Comparison of ENCODE assay signal across 28 cellular contexts in genomic region chr17:80955673-80956306, GRCh38. TPM values are rescaled to one million over a fixed set of nuclear protein-coding genes. Genes with fewer than 3 reads are reported as not detected.
DNase-seq lines count a peak whose midpoint lies in the region; TF ChIP-seq lines count a peak whose summit lies in the region.
"Had no signal": no experiment of that assay in that cellular context is flagged by ENCODE, and none has a peak within 500 bp of the region (broad histone marks: within the 10 kb centered on the region; RNA-seq: fewer than 3 reads in every experiment).

No MANE protein-coding gene starts in this region.

- H3K4me2 ChIP-seq in OCI-LY1 (ENCODE audit: low read length), result no peak overlapping the region

- H3K9me2 ChIP-seq in OCI-LY1 (ENCODE audit: low read depth, low read length), result no peaks in the 10 kb centered on the region

- 0 out of 2 replicates have a peak, but pooled peaks have one; percentile 17 for TF ChIP-seq CTCF in OCI-LY1 (IDR thresholded peaks at IDR 0.05; ENCODE audit: low read length)
- no peak for TF ChIP-seq CTCF in glutamatergic neuron (IDR thresholded peaks at IDR 0.05; ENCODE audit: partially characterized antibody, unreplicated experiment)
- peak in 2 of 11 experiments; percentile 9 to 14 for TF ChIP-seq CTCF in spleen (IDR thresholded peaks at IDR 0.05 in 8 of 11, conservative IDR thresholded peaks at IDR 0.05 in 3 of 11)

- no peak for TF ChIP-seq POLR2A in spleen (IDR thresholded peaks at IDR 0.05)

- no peaks in the 10 kb centered on the region for H3F3A ChIP-seq in OCI-LY1 (ENCODE audit: insufficient read depth, low read length)

- H3K27ac Mint-ChIP-seq in glutamatergic neuron (ENCODE audit: unreplicated experiment), result no peak overlapping the region
- H3K27ac Mint-ChIP-seq: dendritic cell treated with granulocyte-macrophage colony-stimulating factor and Interleukin-4, amounts not matched to agents 40 ng/mL and 50 ng/mL, for 4 days; progenitor cell of endocrine pancreas had no signal

- intact Hi-C loops in spleen (cut with DNase I; ENCODE audit: low total_unique reads), result no loop called here

- H2AFZ ChIP-seq in OCI-LY1 (ENCODE audit: low read length), result no peak overlapping the region

- H3K4me3 ChIP-seq in OCI-LY1 (ENCODE audit: low read depth, low read length, poor library complexity, severe bottlenecking) (no peak overlapping the region), spleen (no peak overlapping the region)
- H3K4me3 ChIP-seq: gastrocnemius medialis, upper lobe of left lung had no signal

- H3K36me3 Mint-ChIP-seq in glutamatergic neuron (ENCODE audit: unreplicated experiment), result peaks cover 5% of the 10 kb centered on the region
- H3K36me3 Mint-ChIP-seq: activated naive CD4-positive, alpha-beta T cell treated with anti-CD3 and anti-CD28 coated beads, Interleukin-2, amount 50 U/mL, for 72 hours had no signal

- H3K27me3 ChIP-seq in OCI-LY1 (ENCODE audit: insufficient read depth, low read length) (no peaks in the 10 kb centered on the region), spleen (replicated peaks in 1 of 7) (no peaks in the 10 kb centered on the region)
- H3K27me3 ChIP-seq: gastrocnemius medialis, upper lobe of left lung had no signal

- peaks cover 75% of the 10 kb centered on the region for H3K36me3 ChIP-seq in OCI-LY1 (ENCODE audit: insufficient read depth, low read length)
- H3K36me3 ChIP-seq in spleen, result peaks cover 0 to 58% (median 8%) of the 10 kb centered on the region in 6 donors

- no peaks in the 10 kb centered on the region for H4K20me1 ChIP-seq in OCI-LY1 (ENCODE audit: insufficient read depth, low read length)

- H3K4me1 ChIP-seq in OCI-LY1 (ENCODE audit: insufficient read depth, low read length, severe bottlenecking) (no peaks in the 10 kb centered on the region), spleen (peaks cover 4 to 37% (median 28%) of the 10 kb centered on the region in 6 donors)

- peaks cover 4% of the 10 kb centered on the region for H3K9me3 Mint-ChIP-seq in glutamatergic neuron (ENCODE audit: unreplicated experiment)
- H3K9me3 Mint-ChIP-seq: activated naive CD4-positive, alpha-beta T cell treated with anti-CD3 and anti-CD28 coated beads, Interleukin-2, amount 50 U/mL, for 72 hours; activated T-cell treated with anti-CD3 and anti-CD28 coated beads, Interleukin-2, amount 50 U/mL, for 72 hours; dendritic cell treated with granulocyte-macrophage colony-stimulating factor and Interleukin-4, amounts not matched to agents 40 ng/mL and 50 ng/mL, for 4 days; IgD-negative memory B cell; neural crest cell had no signal

- H3K9me3 ChIP-seq in OCI-LY1 (ENCODE audit: low read length) (no peaks in the 10 kb centered on the region), spleen (no peaks in the 10 kb centered on the region)
- H3K9me3 ChIP-seq: Caco-2, gastrocnemius medialis, upper lobe of left lung had no signal

- H3K79me2 ChIP-seq in OCI-LY1 (ENCODE audit: insufficient read depth, low read length), result no peaks in the 10 kb centered on the region

- no peak overlapping the region for H3K4me3 Mint-ChIP-seq in glutamatergic neuron (ENCODE audit: unreplicated experiment)
- H3K4me3 Mint-ChIP-seq: activated T-cell treated with anti-CD3 and anti-CD28 coated beads, Interleukin-2, amount 50 U/mL, for 72 hours; dendritic cell treated with granulocyte-macrophage colony-stimulating factor and Interleukin-4, amounts not matched to agents 40 ng/mL and 50 ng/mL, for 4 days; neural crest cell had no signal

- 61 to 76% (median 65%) methylated on average over 16 of the region's 16 CpGs for WGBS in spleen, 5 donors

- peaks cover 3% of the 10 kb centered on the region for H3K4me1 Mint-ChIP-seq in glutamatergic neuron (ENCODE audit: low read depth, unreplicated experiment)
- H3K4me1 Mint-ChIP-seq: neural crest cell had no signal

- H3K27me3 Mint-ChIP-seq in glutamatergic neuron (ENCODE audit: unreplicated experiment), result peaks cover 4% of the 10 kb centered on the region
- H3K27me3 Mint-ChIP-seq: dendritic cell treated with granulocyte-macrophage colony-stimulating factor and Interleukin-4, amounts not matched to agents 40 ng/mL and 50 ng/mL, for 4 days; IgD-negative memory B cell; progenitor cell of endocrine pancreas had no signal

- peak; percentile 38 for DNase-seq in activated effector memory CD4-positive, alpha-beta T cell treated with anti-CD3 and anti-CD28 coated beads, Interleukin-2, amount 50 U/mL, for 16 hours
- no peak for DNase-seq in activated effector memory CD4-positive, alpha-beta T cell treated with Interleukin-2 at 50 U/mL for 16 hours
- DNase-seq in glutamatergic neuron (peak; percentile 3), spleen (peak; percentile 74), kidney glomerular epithelial cell (lab: John Stamatoyannopoulos, UW) (no peak), NCI-H82 treated with DMSO at 0.1 percent for 48 hours (lab: John Stamatoyannopoulos, UW; ENCODE audit: unreplicated experiment) (no peak), SIG-M5 treated with dmso at 0.1 percent for 504 hours (lab: John Stamatoyannopoulos, UW; ENCODE audit: unreplicated experiment) (no peak)
- DNase-seq: activated CD4-positive, alpha-beta T cell treated with anti-CD3 and anti-CD28 coated beads for 1 hour; activated T-cell treated with anti-CD3 and anti-CD28 coated beads, Interleukin-2, amount 50 U/mL, for 72 hours; anterior cingulate cortex; caudate nucleus; DND-41; gastrocnemius medialis; HCEC 1CT; hypothalamus; NCI-H2029 treated with DMSO at 0.1 percent for 48 hours; NCI-H774; PC-3; SHP77 treated with DMSO at 0.1 percent for 48 hours; SW 1271; upper lobe of left lung had no signal

- no peak overlapping the region for H3K9ac ChIP-seq in OCI-LY1 (ENCODE audit: low read length)

- peak overlapping the region; percentile 49 for H3K27ac ChIP-seq in OCI-LY1 (ENCODE audit: low read depth, low read length, poor library complexity, severe bottlenecking)
- H3K27ac ChIP-seq in spleen, result peak overlapping the region in 5 of 8 donors; percentile 39 to 82 (median 73)
- H3K27ac ChIP-seq: gastrocnemius medialis, upper lobe of left lung had no signal

RNA-seq across cellular contexts. Expression of gene CHMP6, which starts 35.9 kb away (rescaled TPM):
- 24.3 TPM for total RNA-seq in glutamatergic neuron (ENCODE audit: unreplicated experiment)
- 10 to 100 TPM; 23.0 to 35.7 (median 31.5) TPM for total RNA-seq in spleen
- 10 to 100 TPM; 24.0 to 41.1 (median 25.4) TPM for polyA plus RNA-seq in spleen

Comparison
In these comparisons a context has a peak if more than half of its experiments do, and no peak if none do; other contexts are left out.
1. DNase-seq: peak in activated effector memory CD4-positive, alpha-beta T cell treated with anti-CD3 and anti-CD28 coated beads, Interleukin-2, amount 50 U/mL, for 16 hours (single experiment), glutamatergic neuron (single experiment) and spleen (single experiment); none in activated effector memory CD4-positive, alpha-beta T cell treated with Interleukin-2 at 50 U/mL for 16 hours (single experiment), kidney glomerular epithelial cell (single experiment), NCI-H82 treated with DMSO at 0.1 percent for 48 hours (single experiment) and SIG-M5 treated with dmso at 0.1 percent for 504 hours (single experiment).